In genomic region chr15:59399465-59400102, GRCh38 we compare ENCODE assay signal across 9 cellular contexts. TPM values are rescaled to one million over a fixed set of nuclear protein-coding genes. Genes with fewer than 3 reads are reported as not detected.
DNase-seq lines count a peak whose midpoint lies in the region; ATAC-seq and TF ChIP-seq lines count a peak whose summit lies in the region.
"Had no signal": no experiment of that assay in that cellular context is flagged by ENCODE, and none has a peak within 500 bp of the region (broad histone marks: within the 10 kb centered on the region; RNA-seq: fewer than 3 reads in every experiment).

No MANE protein-coding gene starts in this region.

- TF ChIP-seq CTCF in GM06990 (IDR thresholded peaks at IDR 0.05; ENCODE audit: insufficient read depth, low read length, poor library complexity, severe bottlenecking) = no peak
- no peak for TF ChIP-seq CTCF in SU-DHL-6 (IDR thresholded peaks at IDR 0.05; ENCODE audit: insufficient read depth, low read length, poor library complexity, severe bottlenecking)
- no peak for TF ChIP-seq CTCF in type B pancreatic cell (conservative IDR thresholded peaks at IDR 0.05)

- H4K20me1 ChIP-seq in SU-DHL-6 (ENCODE audit: low read depth, low read length) = no peaks in the 10 kb centered on the region

- H3K27me3 Mint-ChIP-seq in type B pancreatic cell = peaks cover 18% of the 10 kb centered on the region

- DNase-seq in GM06990 (ENCODE audit: extremely low read depth, insufficient read length) (peak; percentile 56), type B pancreatic cell (ENCODE audit: extremely low spot score, unreplicated experiment) (no peak), AG08395 (ENCODE audit: low spot score) (no peak), NCI-H446 treated with DMSO at 0.1 percent for 48 hours (lab: John Stamatoyannopoulos, UW) (no peak), NCI-H1048 (lab: John Stamatoyannopoulos, UW) (no peak)
- DNase-seq: activated CD4-positive, alpha-beta T cell treated with anti-CD3 and anti-CD28 coated beads, Interleukin-2, amount 50 U/mL, for 48 hours had no signal

- no peak overlapping the region for H2AFZ ChIP-seq in SU-DHL-6 (ENCODE audit: low read depth, low read length, severe bottlenecking)

- no peaks in the 10 kb centered on the region for H3K9me2 ChIP-seq in SU-DHL-6 (replicated peaks; ENCODE audit: insufficient read depth, low read length)

- H3K4me3 ChIP-seq in GM06990 (replicated peaks; ENCODE audit: low read depth, low read length) = peak overlapping the region; percentile 30; the same call in 1 of the 2 replicates
- H3K4me3 ChIP-seq in SU-DHL-6 (ENCODE audit: insufficient read depth, low read length, poor library complexity, severe bottlenecking) = peak overlapping the region; percentile 57

- H3K36me3 ChIP-seq in GM06990 (ENCODE audit: control insufficient read depth, insufficient read depth, low read length) (no peaks in the 10 kb centered on the region), SU-DHL-6 (ENCODE audit: low read length) (no peaks in the 10 kb centered on the region)

- H3K9ac ChIP-seq in SU-DHL-6 (ENCODE audit: low read length) = peak overlapping the region; percentile 75

- H3K79me2 ChIP-seq in SU-DHL-6 (ENCODE audit: insufficient read depth, low read length) = peaks cover 58% of the 10 kb centered on the region

- ATAC-seq in GM19452 (IDR thresholded peaks at IDR 0.05; ENCODE audit: unreplicated experiment) (peak; percentile 73), HG03108 (IDR thresholded peaks at IDR 0.05; ENCODE audit: unreplicated experiment) (peak; percentile 75)

- no peak overlapping the region for H3K4me3 Mint-ChIP-seq in type B pancreatic cell

- H3K27ac ChIP-seq in SU-DHL-6 (ENCODE audit: low read depth, low read length) = peak overlapping the region; percentile 100

- peaks cover 81% of the 10 kb centered on the region for H3F3A ChIP-seq in SU-DHL-6 (ENCODE audit: insufficient read depth)

- H3K27ac Mint-ChIP-seq in type B pancreatic cell = no peak overlapping the region

- H3K4me2 ChIP-seq in SU-DHL-6 (ENCODE audit: low read depth, low read length, poor library complexity, severe bottlenecking) = peak overlapping the region; percentile 95

- no peaks in the 10 kb centered on the region for H3K27me3 ChIP-seq in GM06990 (replicated peaks; ENCODE audit: control insufficient read depth, insufficient read depth, low read length)
- H3K27me3 ChIP-seq in SU-DHL-6 (ENCODE audit: low read length) = no peaks in the 10 kb centered on the region

- H3K9me3 Mint-ChIP-seq in type B pancreatic cell = no peaks in the 10 kb centered on the region

- no peaks in the 10 kb centered on the region for H3K9me3 ChIP-seq in SU-DHL-6 (ENCODE audit: insufficient read depth, low read length)

- H3K36me3 Mint-ChIP-seq in type B pancreatic cell = no peaks in the 10 kb centered on the region

- H3K4me1 Mint-ChIP-seq in type B pancreatic cell (ENCODE audit: unreplicated experiment) = peaks cover 5% of the 10 kb centered on the region

RNA-seq across cellular contexts. Expression of gene MYO1E, which starts 26.9 kb away (rescaled TPM):
- total RNA-seq in type B pancreatic cell (ENCODE audit: low replicate concordance) = 55.6 and 59.8 TPM in 2 replicates

RNA-seq across cellular contexts. Expression of gene FAM81A, which starts 38.4 kb away (rescaled TPM):
- 0.67 and 1.4 TPM in 2 replicates for total RNA-seq in type B pancreatic cell (ENCODE audit: low replicate concordance)
